20 cellular contexts compared by ENCODE assay signal in genomic region chr9:78288214-78288892, GRCh38. TPM values are rescaled to one million over a fixed set of nuclear protein-coding genes. Genes with fewer than 3 reads are reported as not detected.
A peak's percentile ranks its signal among the peaks of the same experiment; 100 is the strongest.
DNase-seq lines count a peak whose midpoint lies in the region; ATAC-seq, FAIRE-seq and TF ChIP-seq lines count a peak whose summit lies in the region.
"Had no signal": no experiment of that assay in that cellular context is flagged by ENCODE, and none has a peak within 500 bp of the region (broad histone marks: within the 10 kb centered on the region; RNA-seq: fewer than 3 reads in every experiment).

No MANE protein-coding gene starts in this region.

- no peak overlapping the region for H3K4me3 ChIP-seq in bronchial epithelial cell (ENCODE audit: low read depth, low read length)
- H3K4me3 ChIP-seq in neuronal stem cell (ENCODE audit: low read length in 2 of 2): no peak overlapping the region
- H3K4me3 ChIP-seq in upper lobe of right lung: no peak overlapping the region
- H3K4me3 ChIP-seq: adrenal gland, pancreas, skin epidermis had no signal

- no peak overlapping the region for H2BK5ac ChIP-seq in neuronal stem cell (ENCODE audit: low read length)

- no peak overlapping the region for H2BK12ac ChIP-seq in neuronal stem cell (ENCODE audit: low read length)

- H3K4me1 ChIP-seq in neuronal stem cell (ENCODE audit: control insufficient read depth in 2 of 2, insufficient read depth in 1 of 2, low read depth in 1 of 2, low read length in 2 of 2): peaks cover 0 to 5% of the 10 kb centered on the region in 2 donors
- H3K4me1 ChIP-seq in upper lobe of right lung: no peaks in the 10 kb centered on the region
- H3K4me1 ChIP-seq: adrenal gland, pancreas had no signal

- WGBS in neuronal stem cell (ENCODE audit: extremely low coverage in 2 of 2, insufficient read length in 2 of 2, insufficient replicate concordance in 1 of 2), 2 donors: no CpG with 5 or more reads among the region's 8 CpGs

- H3K9ac ChIP-seq in neuronal stem cell (ENCODE audit: low read depth, low read length, poor library complexity): no peak overlapping the region

- no peak overlapping the region for H2BK120ac ChIP-seq in neuronal stem cell (ENCODE audit: low read depth, low read length)

- no peak overlapping the region for H4K91ac ChIP-seq in neuronal stem cell (ENCODE audit: low read depth, low read length, poor library complexity)

- H3K4ac ChIP-seq in neuronal stem cell (ENCODE audit: low read length): no peak overlapping the region

- H3K27me3 ChIP-seq in bronchial epithelial cell (ENCODE audit: control insufficient read depth, insufficient read depth, low read length) (no peaks in the 10 kb centered on the region), neuronal stem cell (ENCODE audit: control insufficient read depth in 3 of 3, insufficient read depth in 3 of 3, low read depth in 1 of 3, low read length in 3 of 3) (no peaks in the 10 kb centered on the region), upper lobe of right lung (no peaks in the 10 kb centered on the region)
- H3K27me3 ChIP-seq: adrenal gland, pancreas had no signal

- intact Hi-C loops in upper lobe of right lung (cut with DNase I): no loop called here

- no peak overlapping the region for H3K14ac ChIP-seq in neuronal stem cell (ENCODE audit: low read length)

- ATAC-seq in upper lobe of right lung (no peak), HG02763 (IDR thresholded peaks at IDR 0.05; ENCODE audit: unreplicated experiment) (no peak)
- ATAC-seq: pancreas, PC-3 had no signal

- no peaks in the 10 kb centered on the region for H3K36me3 ChIP-seq in bronchial epithelial cell (ENCODE audit: control insufficient read depth, insufficient read depth, low read length)
- no peaks in the 10 kb centered on the region for H3K36me3 ChIP-seq in neuronal stem cell (replicated peaks in 1 of 2; ENCODE audit: control insufficient read depth in 2 of 2, insufficient read depth in 2 of 2, low read length in 2 of 2)
- H3K36me3 ChIP-seq in upper lobe of right lung: no peaks in the 10 kb centered on the region
- H3K36me3 ChIP-seq: adrenal gland, pancreas had no signal

- H4K8ac ChIP-seq in neuronal stem cell (ENCODE audit: low read depth, low read length): no peak overlapping the region

- H3K79me1 ChIP-seq in neuronal stem cell (ENCODE audit: low read depth, low read length): no peaks in the 10 kb centered on the region

- no peak overlapping the region for H3K18ac ChIP-seq in neuronal stem cell (ENCODE audit: low read length)

- no peak overlapping the region for H3K23ac ChIP-seq in neuronal stem cell (ENCODE audit: low read depth, low read length, poor library complexity)

- H3K27ac ChIP-seq in neuronal stem cell (replicated peaks; ENCODE audit: low read length): no peak overlapping the region
- H3K27ac ChIP-seq in upper lobe of right lung: no peak overlapping the region
- H3K27ac ChIP-seq: adrenal gland, pancreas had no signal

- H3K4me2 ChIP-seq in neuronal stem cell (ENCODE audit: insufficient read depth, low read length, poor library complexity, severe bottlenecking): no peak overlapping the region

- peak; percentile 95 for FAIRE-seq in bronchial epithelial cell (lab: Jason Lieb, UNC)
- FAIRE-seq: pancreas had no signal

- DNase-seq in HPDE6-E6E7 (ENCODE audit: extremely low spot score) (peak; percentile 78), NCI-H2171 treated with DMSO at 0.1 percent for 48 hours (lab: John Stamatoyannopoulos, UW) (peak; percentile 88), bronchial epithelial cell (ENCODE audit: low read depth) (peak; percentile 90), neuronal stem cell (ENCODE audit: low spot score) (no peak), superior temporal gyrus (ENCODE audit: extremely low spot score) (no peak), upper lobe of right lung (no peak), NCI-H524 (lab: John Stamatoyannopoulos, UW) (no peak)
- DNase-seq: activated effector memory CD4-positive, alpha-beta T cell treated with anti-CD3 and anti-CD28 coated beads, Interleukin-2, amount 50 U/mL, for 16 hours; adrenal gland; effector CD4-positive, alpha-beta T cell; head of caudate nucleus; HFFc6; immature natural killer cell; NCI-H1436; NCI-H524 treated with DMSO at 0.1 percent for 48 hours; pancreas; PC-3; stimulated activated CD4-positive, alpha-beta T cell treated with anti-CD3 and anti-CD28 coated beads, Interleukin-4, amount 100 ng/mL, for 24 hours had no signal

- TF ChIP-seq CTCF in bronchial epithelial cell (IDR thresholded peaks at IDR 0.05; ENCODE audit: insufficient read depth, low read length, severe bottlenecking): no peak
- no peak for TF ChIP-seq CTCF in upper lobe of right lung (IDR thresholded peaks at IDR 0.05)

- H2AK5ac ChIP-seq in neuronal stem cell (ENCODE audit: low read depth, low read length): no peak overlapping the region

- H2BK15ac ChIP-seq in neuronal stem cell (ENCODE audit: low read length): no peak overlapping the region

- no peaks in the 10 kb centered on the region for H3K9me3 ChIP-seq in neuronal stem cell (replicated peaks in 1 of 2; ENCODE audit: control insufficient read depth in 2 of 2, insufficient read depth in 1 of 2, low read depth in 1 of 2, low read length in 2 of 2)
- H3K9me3 ChIP-seq in upper lobe of right lung: no peaks in the 10 kb centered on the region
- H3K9me3 ChIP-seq: adrenal gland, pancreas had no signal

- peak overlapping the region; percentile 46 for H2AFZ ChIP-seq in neuronal stem cell (ENCODE audit: low read length)

RNA-seq across cellular contexts. Expression of gene PSAT1, which starts 8.6 kb away (rescaled TPM):
- total RNA-seq in bronchial epithelial cell: 142 and 241 TPM in 2 replicates
- 132 TPM for polyA plus RNA-seq in neuronal stem cell (2013, experiment 1 of 2)
- 135 TPM for polyA plus RNA-seq in neuronal stem cell (2013, experiment 2 of 2)
- total RNA-seq in upper lobe of right lung: 8.2 TPM

RNA-seq across cellular contexts. Expression of gene CEP78, which starts 52.5 kb away (rescaled TPM):
- total RNA-seq in bronchial epithelial cell: 5.9 and 7.4 TPM in 2 replicates
- 51.9 TPM for polyA plus RNA-seq in neuronal stem cell (2013, experiment 1 of 2)
- 52.1 TPM for polyA plus RNA-seq in neuronal stem cell (2013, experiment 2 of 2)
- total RNA-seq in upper lobe of right lung: 12.1 TPM

Comparison
In these comparisons a context has a peak if more than half of its experiments do, and no peak if none do; other contexts are left out.
1. DNase-seq: peak in HPDE6-E6E7 (single experiment), NCI-H2171 treated with DMSO at 0.1 percent for 48 hours (single experiment) and bronchial epithelial cell (single experiment); none in neuronal stem cell (single experiment), superior temporal gyrus (single experiment), upper lobe of right lung (single experiment) and NCI-H524 (0 of 2).
2. RNA of gene PSAT1, which starts 8.6 kb away (total RNA-seq): 142 to 241 TPM in bronchial epithelial cell; 8.2 TPM in upper lobe of right lung (single experiment); every median in the first group is over 10 times any median in the second.